Comparison of ENCODE assay signal across 32 cellular contexts in genomic region chr7:148299335-148299734, GRCh38.
DNase-seq lines count a peak whose midpoint lies in the region; ATAC-seq and TF ChIP-seq lines count a peak whose summit lies in the region.
"Had no signal": no experiment of that assay in that cellular context is flagged by ENCODE, and none has a peak within 500 bp of the region (broad histone marks: within the 10 kb centered on the region; RNA-seq: fewer than 3 reads in every experiment).

No MANE protein-coding gene starts in this region.

- no peak for ATAC-seq in stimulated activated memory B cell treated with anti-CD40 and anti-IgM and Interleukin-4, amounts not matched to agents 10 μg/mL and 1 μg/mL and 100 μg/mL, for 72 hours
- ATAC-seq: esophagus mucosa, T-helper 17 cell had no signal

- no peak overlapping the region for H3K18ac ChIP-seq in mesenchymal stem cell (ENCODE audit: low read depth in 1 of 2, low read length in 2 of 2)

- H3K9me3 ChIP-seq in hepatocyte (ENCODE audit: low read depth) (no peaks in the 10 kb centered on the region), mesenchymal stem cell (ENCODE audit: control insufficient read depth, low read length) (no peaks in the 10 kb centered on the region)
- H3K9me3 ChIP-seq: pancreas, SK-N-SH, spleen, testis had no signal

- H3K4me2 ChIP-seq in hepatocyte (peak overlapping the region; percentile 15), mesenchymal stem cell (ENCODE audit: low read length, poor library complexity, severe bottlenecking) (no peak overlapping the region)
- H3K4me2 ChIP-seq: PC-9, SK-N-SH had no signal

- peak overlapping the region in 1 of 2 experiments; percentile 35 for H3K14ac ChIP-seq in mesenchymal stem cell (ENCODE audit: low read length in 2 of 2)

- H3K27me3 Mint-ChIP-seq in stimulated activated memory B cell treated with anti-CD40 and anti-IgM and Interleukin-4, amounts not matched to agents 10 μg/mL and 1 μg/mL and 100 μg/mL, for 72 hours: no peaks in the 10 kb centered on the region
- H3K27me3 Mint-ChIP-seq in activated CD4-positive, alpha-beta T cell treated with anti-CD3 and anti-CD28 coated beads, Interleukin-2, amount 10 ng/mL, durations not matched to agents 7 days and 5 days: no peaks in the 10 kb centered on the region
- H3K27me3 Mint-ChIP-seq: activated CD4-positive, alpha-beta memory T cell treated with anti-CD3 and anti-CD28 coated beads for 36 hours; stimulated activated naive CD8-positive, alpha-beta T cell treated with anti-CD3 and anti-CD28 coated beads, Interleukin-15, Interleukin-2, amounts not matched to agents 100 ng/mL and 50 ng/mL, for 24 hours; T-helper 17 cell had no signal

- H3K36me3 ChIP-seq in hepatocyte (replicated peaks; ENCODE audit: insufficient read depth, low read depth) (no peaks in the 10 kb centered on the region), mesenchymal stem cell (ENCODE audit: control insufficient read depth in 1 of 2, insufficient read depth in 2 of 2, low read depth in 1 of 2, low read length in 2 of 2) (no peaks in the 10 kb centered on the region)
- H3K36me3 ChIP-seq: pancreas, spleen had no signal

- peak overlapping the region; percentile 63 for H3K27ac Mint-ChIP-seq in stimulated activated memory B cell treated with anti-CD40 and anti-IgM and Interleukin-4, amounts not matched to agents 10 μg/mL and 1 μg/mL and 100 μg/mL, for 72 hours
- no peak overlapping the region for H3K27ac Mint-ChIP-seq in activated CD4-positive, alpha-beta T cell treated with anti-CD3 and anti-CD28 coated beads, Interleukin-2, amount 10 ng/mL, durations not matched to agents 7 days and 5 days
- H3K27ac Mint-ChIP-seq: activated CD4-positive, alpha-beta memory T cell treated with anti-CD3 and anti-CD28 coated beads for 36 hours; endodermal cell; HFFc6; stimulated activated naive CD8-positive, alpha-beta T cell treated with anti-CD3 and anti-CD28 coated beads, Interleukin-15, Interleukin-2, amounts not matched to agents 100 ng/mL and 50 ng/mL, for 24 hours; T-helper 17 cell had no signal

- POLR2A ChIA-PET in activated CD4-positive, alpha-beta T cell treated with anti-CD3 and anti-CD28 coated beads, Interleukin-2, amount 10 ng/mL, durations not matched to agents 7 days and 5 days (lab: Charles Lee): no interaction called here

- peaks cover 6% of the 10 kb centered on the region for H3K36me3 Mint-ChIP-seq in stimulated activated memory B cell treated with anti-CD40 and anti-IgM and Interleukin-4, amounts not matched to agents 10 μg/mL and 1 μg/mL and 100 μg/mL, for 72 hours
- H3K36me3 Mint-ChIP-seq in activated CD4-positive, alpha-beta T cell treated with anti-CD3 and anti-CD28 coated beads, Interleukin-2, amount 10 ng/mL, durations not matched to agents 7 days and 5 days (ENCODE audit: low read depth): no peaks in the 10 kb centered on the region
- H3K36me3 Mint-ChIP-seq: activated CD4-positive, alpha-beta memory T cell treated with anti-CD3 and anti-CD28 coated beads for 36 hours; CD14-positive monocyte had no signal

- no peaks in the 10 kb centered on the region for H4K20me1 ChIP-seq in hepatocyte (ENCODE audit: insufficient read depth, poor library complexity, severe bottlenecking)

- peak overlapping the region in 1 of 2 experiments; percentile 39 for H2BK12ac ChIP-seq in mesenchymal stem cell (ENCODE audit: low read length in 2 of 2)

- H2AFZ ChIP-seq in hepatocyte (no peak overlapping the region), mesenchymal stem cell (ENCODE audit: low read depth, low read length) (no peak overlapping the region)
- H2AFZ ChIP-seq: PC-9 had no signal

- H3K4me1 Mint-ChIP-seq in stimulated activated memory B cell treated with anti-CD40 and anti-IgM and Interleukin-4, amounts not matched to agents 10 μg/mL and 1 μg/mL and 100 μg/mL, for 72 hours: peaks cover 46% of the 10 kb centered on the region
- H3K4me1 Mint-ChIP-seq in activated CD4-positive, alpha-beta T cell treated with anti-CD3 and anti-CD28 coated beads, Interleukin-2, amount 10 ng/mL, durations not matched to agents 7 days and 5 days: peaks cover 3% of the 10 kb centered on the region
- H3K4me1 Mint-ChIP-seq: CD14-positive monocyte had no signal

- DNase-seq in NCI-H2227 treated with DMSO at 0.1 percent for 48 hours (lab: John Stamatoyannopoulos, UW): peak; percentile 5
- DNase-seq in NCI-H2227 (lab: John Stamatoyannopoulos, UW; ENCODE audit: unreplicated experiment): no peak
- DNase-seq in hepatocyte (ENCODE audit: low spot score): peak; percentile 60
- no peak for DNase-seq in mesenchymal stem cell
- DNase-seq in COLO829 (ENCODE audit: low spot score): no peak
- DNase-seq in NAMALWA (ENCODE audit: low spot score): no peak
- no peak for DNase-seq in activated CD4-positive, alpha-beta T cell treated with anti-CD3 and anti-CD28 coated beads, Interleukin-2, amount 10 ng/mL, durations not matched to agents 7 days and 5 days
- DNase-seq: activated CD4-positive, alpha-beta memory T cell treated with anti-CD3 and anti-CD28 coated beads for 36 hours; activated CD4-positive, CD25-positive, alpha-beta regulatory T cell treated with anti-CD3 and anti-CD28 coated beads, Interleukin-2, amount 50 U/mL, for 72 hours; activated naive CD4-positive, alpha-beta T cell treated with Interleukin-2 at 50 U/mL for 16 hours; cerebellar nuclear complex; dermis blood vessel endothelial cell; endodermal cell; HFFc6; Kasumi-1; kidney; NCI-H1694; NCI-H2171 treated with DMSO at 0.1 percent for 48 hours; NCI-H526; NK-92 treated with Interleukin-12 subunit alpha and Interleukin-12 subunit beta, amount 100 ng/mL, for 24 hours; pancreas; PC-9; SK-N-SH; spleen; stimulated activated CD4-positive, alpha-beta T cell treated with anti-CD3 and anti-CD28 coated beads, Interleukin-2, amount 100 ng/mL, for 24 hours; T-helper 17 cell; testis had no signal

- H2BK120ac ChIP-seq in mesenchymal stem cell (ENCODE audit: low read depth, low read length): no peak overlapping the region

- H3K79me1 ChIP-seq in mesenchymal stem cell (replicated peaks; ENCODE audit: low read length, poor library complexity, severe bottlenecking): no peaks in the 10 kb centered on the region

- no peak for TF ChIP-seq CTCF in hepatocyte (IDR thresholded peaks at IDR 0.05; ENCODE audit: poor library complexity)

- H2BK15ac ChIP-seq in mesenchymal stem cell (ENCODE audit: low read depth, poor library complexity, severe bottlenecking): no peak overlapping the region

- H3K23ac ChIP-seq in mesenchymal stem cell (ENCODE audit: low read length in 2 of 2): no peak overlapping the region

- peaks cover 10% of the 10 kb centered on the region for H3K4me1 ChIP-seq in hepatocyte (ENCODE audit: insufficient read depth)
- H3K4me1 ChIP-seq in mesenchymal stem cell (ENCODE audit: control insufficient read depth, insufficient read depth, low read depth, low read length): peaks cover 1% of the 10 kb centered on the region
- H3K4me1 ChIP-seq: pancreas, testis had no signal

- H4K8ac ChIP-seq in mesenchymal stem cell (ENCODE audit: low read length): no peak overlapping the region

- no peak overlapping the region for H3K4ac ChIP-seq in mesenchymal stem cell (ENCODE audit: low read depth in 1 of 2, low read length in 2 of 2)

- peak overlapping the region; percentile 15 for H4K91ac ChIP-seq in mesenchymal stem cell (ENCODE audit: low read length)

- peaks cover 8% of the 10 kb centered on the region for H3K9me3 Mint-ChIP-seq in stimulated activated memory B cell treated with anti-CD40 and anti-IgM and Interleukin-4, amounts not matched to agents 10 μg/mL and 1 μg/mL and 100 μg/mL, for 72 hours
- H3K9me3 Mint-ChIP-seq in activated CD4-positive, alpha-beta T cell treated with anti-CD3 and anti-CD28 coated beads, Interleukin-2, amount 10 ng/mL, durations not matched to agents 7 days and 5 days: no peaks in the 10 kb centered on the region
- H3K9me3 Mint-ChIP-seq: activated CD4-positive, alpha-beta memory T cell treated with anti-CD3 and anti-CD28 coated beads for 36 hours; endodermal cell; stimulated activated naive CD8-positive, alpha-beta T cell treated with anti-CD3 and anti-CD28 coated beads, Interleukin-15, Interleukin-2, amounts not matched to agents 100 ng/mL and 50 ng/mL, for 24 hours had no signal

- H2AK5ac ChIP-seq in mesenchymal stem cell (ENCODE audit: low read length, severe bottlenecking): no peak overlapping the region

- peak overlapping the region; percentile 82 for H3K27ac ChIP-seq in hepatocyte
- H3K27ac ChIP-seq in mesenchymal stem cell (ENCODE audit: low read length, poor library complexity, severe bottlenecking): no peak overlapping the region
- H3K27ac ChIP-seq: 22Rv1, pancreas, PC-9, testis had no signal

- no peak overlapping the region for H3K4me3 Mint-ChIP-seq in stimulated activated memory B cell treated with anti-CD40 and anti-IgM and Interleukin-4, amounts not matched to agents 10 μg/mL and 1 μg/mL and 100 μg/mL, for 72 hours
- no peak overlapping the region for H3K4me3 Mint-ChIP-seq in activated CD4-positive, alpha-beta T cell treated with anti-CD3 and anti-CD28 coated beads, Interleukin-2, amount 10 ng/mL, durations not matched to agents 7 days and 5 days
- H3K4me3 Mint-ChIP-seq: activated CD4-positive, alpha-beta memory T cell treated with anti-CD3 and anti-CD28 coated beads for 36 hours; CD14-positive monocyte; endodermal cell; HFFc6; stimulated activated naive CD8-positive, alpha-beta T cell treated with anti-CD3 and anti-CD28 coated beads, Interleukin-15, Interleukin-2, amounts not matched to agents 100 ng/mL and 50 ng/mL, for 24 hours; T-helper 17 cell had no signal

- H3K9me2 ChIP-seq in hepatocyte (replicated peaks; ENCODE audit: insufficient read depth): no peaks in the 10 kb centered on the region
- H3K9me2 ChIP-seq: SK-N-SH had no signal

- CTCF ChIA-PET in activated CD4-positive, alpha-beta T cell treated with anti-CD3 and anti-CD28 coated beads, Interleukin-2, amount 10 ng/mL, durations not matched to agents 7 days and 5 days (lab: Charles Lee): no interaction called here

- H3K27me3 ChIP-seq in hepatocyte (no peaks in the 10 kb centered on the region), mesenchymal stem cell (ENCODE audit: control insufficient read depth in 1 of 2, insufficient read depth in 1 of 2, low read length in 2 of 2) (peaks cover 0 to 6% of the 10 kb centered on the region in 2 experiments)
- H3K27me3 ChIP-seq: pancreas, spleen, testis had no signal

- H3K9ac ChIP-seq in mesenchymal stem cell (ENCODE audit: low read length): no peak overlapping the region
- H3K9ac ChIP-seq: SK-N-SH had no signal

- no peaks in the 10 kb centered on the region for H3K79me2 ChIP-seq in hepatocyte

- 54% methylated on average over 8 of the region's 8 CpGs for WGBS in hepatocyte (ENCODE audit: low lambda C conversion rate, missing lambda C conversion rate)
- WGBS in mesenchymal stem cell: 80% methylated on average over 7 of the region's 8 CpGs

- H3K4me3 ChIP-seq in hepatocyte: no peak overlapping the region
- H3K4me3 ChIP-seq in mesenchymal stem cell (ENCODE audit: insufficient read depth in 1 of 2, low read depth in 1 of 2, low read length in 2 of 2): no peak overlapping the region
- H3K4me3 ChIP-seq: pancreas, PC-9, spleen, testis had no signal

- H2BK5ac ChIP-seq in mesenchymal stem cell (ENCODE audit: low read depth, low read length, poor library complexity, severe bottlenecking): no peak overlapping the region

Comparison
In these comparisons a context has a peak if more than half of its experiments do, and no peak if none do; other contexts are left out.
1. DNase-seq: peak in NCI-H2227 treated with DMSO at 0.1 percent for 48 hours (single experiment) and hepatocyte (single experiment); none in NCI-H2227 (single experiment), mesenchymal stem cell (single experiment), COLO829 (single experiment), NAMALWA (single experiment) and activated CD4-positive, alpha-beta T cell treated with anti-CD3 and anti-CD28 coated beads, Interleukin-2, amount 10 ng/mL, durations not matched to agents 7 days and 5 days (single experiment).